25 cellular contexts compared by ENCODE assay signal in the genomic region with DNA sequence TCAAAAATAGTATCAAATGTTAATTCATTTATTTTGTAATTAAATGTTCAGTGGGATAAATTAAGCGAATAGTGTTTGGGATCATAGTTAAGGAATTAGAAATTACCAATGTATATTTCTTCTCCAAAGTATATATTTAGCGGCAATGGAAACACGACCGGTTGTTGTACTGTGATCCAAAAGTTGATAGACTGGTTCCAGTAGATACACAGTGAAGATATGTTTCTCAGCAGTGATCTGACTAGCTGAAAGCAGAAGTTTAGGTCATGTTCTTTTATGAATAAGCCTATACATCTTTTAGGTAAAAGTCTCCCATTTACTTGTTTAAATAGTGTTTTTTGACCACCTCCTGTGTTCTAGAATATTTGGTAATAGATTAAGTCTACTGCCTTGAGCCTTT.
"Had no signal": no experiment of that assay in that cellular context is flagged by ENCODE, and none has a peak within 500 bp of the region (broad histone marks: within the 10 kb centered on the region; RNA-seq: fewer than 3 reads in every experiment).

No MANE protein-coding gene starts in this region.

- H3K27me3 Mint-ChIP-seq: activated naive CD8-positive, alpha-beta T cell treated with anti-CD3 and anti-CD28 coated beads, Interleukin-2, amount 50 U/mL, for 24 hours; naive B cell; T-cell had no signal

- H3K9me3 Mint-ChIP-seq: activated naive CD8-positive, alpha-beta T cell treated with anti-CD3 and anti-CD28 coated beads, Interleukin-2, amount 50 U/mL, for 24 hours; naive B cell; T-cell; T-helper 2 cell treated with Interferon-gamma antibody and Interleukin-4, amounts not matched to agents 5 μg/mL and 100 μg/mL, for 36 hours had no signal

- H3K4me3 Mint-ChIP-seq: activated naive CD8-positive, alpha-beta T cell treated with anti-CD3 and anti-CD28 coated beads, Interleukin-2, amount 50 U/mL, for 24 hours; naive B cell; T-cell; T-helper 2 cell treated with Interferon-gamma antibody and Interleukin-4, amounts not matched to agents 5 μg/mL and 100 μg/mL, for 36 hours had no signal

- H3K27ac Mint-ChIP-seq: T-cell; T-helper 2 cell treated with Interferon-gamma antibody and Interleukin-4, amounts not matched to agents 5 μg/mL and 100 μg/mL, for 36 hours had no signal

- DNase-seq: activated CD4-positive, CD25-positive, alpha-beta regulatory T cell treated with anti-CD3 and anti-CD28 coated beads, Interleukin-2, amount 50 U/mL, for 72 hours; activated CD8-positive, alpha-beta memory T cell treated with anti-CD3 and anti-CD28 coated beads for 24 hours; activated CD8-positive, alpha-beta memory T cell treated with anti-CD3 and anti-CD28 coated beads, Interleukin-2, amount 50 U/mL, for 4 hours; activated effector memory CD4-positive, alpha-beta T cell treated with Interleukin-2 at 50 U/mL for 16 hours; activated naive CD4-positive, alpha-beta T cell treated with anti-CD3 and anti-CD28 coated beads, Interleukin-2, amount 50 U/mL, for 16 hours; activated naive CD8-positive, alpha-beta T cell treated with anti-CD3 and anti-CD28 coated beads, Interleukin-2, amount 50 U/mL, for 24 hours; activated T-cell treated with anti-CD3 and anti-CD28 coated beads, Interleukin-2, amount 50 U/mL, for 48 hours; amygdala; central memory CD4-positive, alpha-beta T cell; foreskin fibroblast; head of caudate nucleus; hippocampal formation; left cardiac atrium; mammary epithelial cell; naive B cell; stimulated activated CD4-positive, alpha-beta T cell treated with anti-CD3 and anti-CD28 coated beads, Interleukin-15, amount 100 ng/mL, for 24 hours; stimulated activated CD4-positive, alpha-beta T cell treated with anti-CD3 and anti-CD28 coated beads, Interleukin-2, amount 100 ng/mL, for 24 hours; stimulated activated naive CD4-positive, alpha-beta T cell treated with Interleukin-2 at 50 U/mL for 16 hours; substantia nigra; T-cell; upper lobe of left lung had no signal

- H3K9me3 ChIP-seq: right atrium auricular region, upper lobe of left lung, vagina had no signal

- ATAC-seq: activated naive CD8-positive, alpha-beta T cell treated with anti-CD3 and anti-CD28 coated beads, Interleukin-2, amount 50 U/mL, for 24 hours; esophagus mucosa; T-cell had no signal
